32 cellular contexts compared by ENCODE assay signal in genomic region chr11:88303037-88303436, GRCh38. TPM values are rescaled to one million over a fixed set of nuclear protein-coding genes. Genes with fewer than 3 reads are reported as not detected.
DNase-seq lines count a peak whose midpoint lies in the region; ATAC-seq and TF ChIP-seq lines count a peak whose summit lies in the region.
"Had no signal": no experiment of that assay in that cellular context is flagged by ENCODE, and none has a peak within 500 bp of the region (broad histone marks: within the 10 kb centered on the region; RNA-seq: fewer than 3 reads in every experiment).

No MANE protein-coding gene starts in this region.

- intact Hi-C loops in activated CD4-positive, alpha-beta T cell treated with anti-CD3 and anti-CD28 coated beads for 36 hours (cut with DNase I, micrococcal nuclease), result loop anchor here in 1 of 2 experiments (5.0 kb wide), 1 partner anchor 126 kb away; the partner anchor contains the start of gene RAB38

- H3K27me3 ChIP-seq in osteoblast (ENCODE audit: insufficient read depth, low read length), result no peaks in the 10 kb centered on the region
- H3K27me3 ChIP-seq: esophagus muscularis mucosa, gastrocnemius medialis, Peyer's patch, spleen, stomach, tibial nerve had no signal

- no peak overlapping the region for H3K4me2 ChIP-seq in osteoblast (ENCODE audit: insufficient read depth, low read length)

- H3K4me3 Mint-ChIP-seq in activated CD4-positive, alpha-beta T cell treated with anti-CD3 and anti-CD28 coated beads for 36 hours, result no peak overlapping the region
- no peak overlapping the region for H3K4me3 Mint-ChIP-seq in T-helper 2 cell treated with Interferon-gamma antibody and Interleukin-4, amounts not matched to agents 5 μg/mL and 100 μg/mL, for 36 hours
- H3K4me3 Mint-ChIP-seq in immature natural killer cell, result peak overlapping the region; percentile 26 to 63 (median 44)
- H3K4me3 Mint-ChIP-seq: endodermal cell, mesothelial cell of epicardium, nephron progenitor cell had no signal

- no peak overlapping the region for H3K4me3 ChIP-seq in GM12865 (ENCODE audit: low read depth, low read length)
- H3K4me3 ChIP-seq in osteoblast (ENCODE audit: insufficient read depth, low read length), result no peak overlapping the region
- H3K4me3 ChIP-seq: coronary artery, esophagus muscularis mucosa, gastrocnemius medialis, Peyer's patch, spleen, stomach, tibial nerve had no signal

- TF ChIP-seq CTCF in GM12865 (IDR thresholded peaks at IDR 0.05; ENCODE audit: insufficient read depth, low read depth, low read length, missing control alignments), result no peak
- TF ChIP-seq CTCF in osteoblast (IDR thresholded peaks at IDR 0.05; ENCODE audit: extremely low read depth, low read depth, low read length), result no peak

- no peaks in the 10 kb centered on the region for H3K9me3 ChIP-seq in osteoblast (ENCODE audit: low read depth, low read length)
- H3K9me3 ChIP-seq: esophagus muscularis mucosa, gastrocnemius medialis, Peyer's patch, spleen, stomach, tibial nerve had no signal

- H4K20me1 ChIP-seq in osteoblast (ENCODE audit: insufficient read depth, low read length), result no peaks in the 10 kb centered on the region

- H3K79me2 ChIP-seq in osteoblast (ENCODE audit: insufficient read depth, low read length), result no peaks in the 10 kb centered on the region

- no peak overlapping the region for H3K27ac Mint-ChIP-seq in activated CD4-positive, alpha-beta T cell treated with anti-CD3 and anti-CD28 coated beads for 36 hours
- peak overlapping the region; percentile 4 for H3K27ac Mint-ChIP-seq in T-helper 2 cell treated with Interferon-gamma antibody and Interleukin-4, amounts not matched to agents 5 μg/mL and 100 μg/mL, for 36 hours
- peak overlapping the region; percentile 85 to 94 (median 89) for H3K27ac Mint-ChIP-seq in immature natural killer cell
- H3K27ac Mint-ChIP-seq: mesothelial cell of epicardium had no signal

- CTCF ChIA-PET in activated CD4-positive, alpha-beta T cell treated with anti-CD3 and anti-CD28 coated beads for 36 hours (lab: Charles Lee), result no interaction called here

- H3K9me3 Mint-ChIP-seq in activated CD4-positive, alpha-beta T cell treated with anti-CD3 and anti-CD28 coated beads for 36 hours (ENCODE audit: low read depth), result no peaks in the 10 kb centered on the region
- H3K9me3 Mint-ChIP-seq in T-helper 2 cell treated with Interferon-gamma antibody and Interleukin-4, amounts not matched to agents 5 μg/mL and 100 μg/mL, for 36 hours, result peaks cover 13% of the 10 kb centered on the region
- H3K9me3 Mint-ChIP-seq in immature natural killer cell, result no peaks in the 10 kb centered on the region
- H3K9me3 Mint-ChIP-seq: endodermal cell had no signal

- H3K4me1 ChIP-seq in osteoblast (ENCODE audit: insufficient read depth, low read length), result peaks cover 8% of the 10 kb centered on the region
- H3K4me1 ChIP-seq: Peyer's patch had no signal

- H3K36me3 ChIP-seq in osteoblast (ENCODE audit: insufficient read depth, low read length), result no peaks in the 10 kb centered on the region
- H3K36me3 ChIP-seq: gastrocnemius medialis had no signal

- ATAC-seq in activated CD4-positive, alpha-beta T cell treated with anti-CD3 and anti-CD28 coated beads for 36 hours, result peak; percentile 48
- ATAC-seq: gastrocnemius medialis, HCT116, right cardiac atrium had no signal

- no peaks in the 10 kb centered on the region for H3K27me3 Mint-ChIP-seq in activated CD4-positive, alpha-beta T cell treated with anti-CD3 and anti-CD28 coated beads for 36 hours
- H3K27me3 Mint-ChIP-seq in T-helper 2 cell treated with Interferon-gamma antibody and Interleukin-4, amounts not matched to agents 5 μg/mL and 100 μg/mL, for 36 hours (ENCODE audit: low read depth), result no peaks in the 10 kb centered on the region
- H3K27me3 Mint-ChIP-seq in immature natural killer cell (ENCODE audit: low read depth in 3 of 3), result peaks cover 3 to 11% (median 7%) of the 10 kb centered on the region in 3 donors

- peaks cover 52% of the 10 kb centered on the region for H3K36me3 Mint-ChIP-seq in activated CD4-positive, alpha-beta T cell treated with anti-CD3 and anti-CD28 coated beads for 36 hours (ENCODE audit: low read depth)
- peaks cover 88% of the 10 kb centered on the region for H3K36me3 Mint-ChIP-seq in T-helper 2 cell treated with Interferon-gamma antibody and Interleukin-4, amounts not matched to agents 5 μg/mL and 100 μg/mL, for 36 hours (ENCODE audit: low read depth)
- peaks cover 29 to 70% (median 41%) of the 10 kb centered on the region in 3 donors for H3K36me3 Mint-ChIP-seq in immature natural killer cell

- H3K4me1 Mint-ChIP-seq in activated CD4-positive, alpha-beta T cell treated with anti-CD3 and anti-CD28 coated beads for 36 hours, result peaks cover 40% of the 10 kb centered on the region
- H3K4me1 Mint-ChIP-seq in T-helper 2 cell treated with Interferon-gamma antibody and Interleukin-4, amounts not matched to agents 5 μg/mL and 100 μg/mL, for 36 hours (ENCODE audit: low read depth), result peaks cover 45% of the 10 kb centered on the region
- peaks cover 86 to 100% of the 10 kb centered on the region in 2 donors for H3K4me1 Mint-ChIP-seq in immature natural killer cell

- DNase-seq in activated CD4-positive, alpha-beta T cell treated with anti-CD3 and anti-CD28 coated beads for 36 hours, result no peak
- no peak for DNase-seq in activated CD4-positive, alpha-beta T cell treated with anti-CD3 and anti-CD28 coated beads for 1 hour
- DNase-seq in GM12865 (ENCODE audit: low read depth) (peak; percentile 66), immature natural killer cell (peak; percentile 22 to 38 (median 30)), occipital lobe (lab: John Stamatoyannopoulos, UW) (no peak), osteoblast (ENCODE audit: insufficient read length, low spot score, missing footprints) (no peak)
- no peak for DNase-seq in T-helper 2 cell treated with Interferon-gamma antibody and Interleukin-4, amounts not matched to agents 5 μg/mL and 100 μg/mL, for 36 hours (ENCODE audit: low spot score)
- no peak for DNase-seq in stimulated activated CD4-positive, alpha-beta T cell treated with anti-CD3 and anti-CD28 coated beads, Interleukin-1b, Interleukin-23, amount 100 ng/mL, for 48 hours
- DNase-seq: activated CD4-positive, CD25-positive, alpha-beta regulatory T cell treated with anti-CD3 and anti-CD28 coated beads, Interleukin-2, amount 50 U/mL, for 72 hours; activated CD8-positive, alpha-beta memory T cell treated with anti-CD3 and anti-CD28 coated beads, Interleukin-2, amount 50 U/mL, for 48 hours; amygdala; endodermal cell; gastrocnemius medialis; hypothalamus; Kasumi-1; NCI-H1694; NCI-H2171; NCI-H524; nephron progenitor cell; NK-92 treated with Interleukin-12 subunit alpha and Interleukin-12 subunit beta, amount 100 ng/mL, for 24 hours; Peyer's patch; right cardiac atrium; SIG-M5; spleen; stimulated activated CD4-positive, alpha-beta T cell treated with anti-CD3 and anti-CD28 coated beads, Interleukin-4, amount 100 ng/mL, for 24 hours; stomach had no signal

- no peak overlapping the region for H3K27ac ChIP-seq in osteoblast (ENCODE audit: low read depth, low read length)
- H3K27ac ChIP-seq: 22Rv1, coronary artery, esophagus muscularis mucosa, gastrocnemius medialis, Peyer's patch, stomach, tibial nerve had no signal

- POLR2A ChIA-PET in activated CD4-positive, alpha-beta T cell treated with anti-CD3 and anti-CD28 coated beads for 36 hours (lab: Charles Lee), result no interaction called here

- H2AFZ ChIP-seq in osteoblast (ENCODE audit: low read length), result no peak overlapping the region

RNA-seq across cellular contexts. Expression of gene CTSC, which starts 34.5 kb away (rescaled TPM):
- 10 to 100 TPM; 53.1 to 59.4 TPM for total RNA-seq in activated CD4-positive, alpha-beta T cell treated with anti-CD3 and anti-CD28 coated beads for 36 hours
- polyA plus RNA-seq in immature natural killer cell, result 100 to 1,000 TPM; 389 to 655 (median 558) TPM
- total RNA-seq in occipital lobe (13.9 TPM), osteoblast (23.5 and 25.9 TPM in 2 replicates)

Comparison
In these comparisons a context has a peak if more than half of its experiments do, and no peak if none do; other contexts are left out.
1. DNase-seq: peak in GM12865 (single experiment) and immature natural killer cell (3 of 3); none in activated CD4-positive, alpha-beta T cell treated with anti-CD3 and anti-CD28 coated beads for 36 hours (single experiment), activated CD4-positive, alpha-beta T cell treated with anti-CD3 and anti-CD28 coated beads for 1 hour (single experiment), T-helper 2 cell treated with Interferon-gamma antibody and Interleukin-4, amounts not matched to agents 5 μg/mL and 100 μg/mL, for 36 hours (single experiment), occipital lobe (single experiment), osteoblast (single experiment) and stimulated activated CD4-positive, alpha-beta T cell treated with anti-CD3 and anti-CD28 coated beads, Interleukin-1b, Interleukin-23, amount 100 ng/mL, for 48 hours (single experiment).
2. H3K4me3 Mint-ChIP-seq: peak in immature natural killer cell (5 of 5); none in activated CD4-positive, alpha-beta T cell treated with anti-CD3 and anti-CD28 coated beads for 36 hours (single experiment) and T-helper 2 cell treated with Interferon-gamma antibody and Interleukin-4, amounts not matched to agents 5 μg/mL and 100 μg/mL, for 36 hours (single experiment).